In genomic region chr17:31345191-31345747, GRCh38 we compare ENCODE assay signal across 4 cellular contexts. TPM values are rescaled to one million over a fixed set of nuclear protein-coding genes. Genes with fewer than 3 reads are reported as not detected.
"Had no signal": no experiment of that assay in that cellular context is flagged by ENCODE, and none has a peak within 500 bp of the region (broad histone marks: within the 10 kb centered on the region; RNA-seq: fewer than 3 reads in every experiment).

No MANE protein-coding gene starts in this region.

RNA-seq across cellular contexts. Expression of gene EVI2A, which starts 23.8 kb away (rescaled TPM):
- total RNA-seq: PC-3 had no signal

RNA-seq across cellular contexts. Expression of gene EVI2B, which starts 31.4 kb away (rescaled TPM):
- total RNA-seq: SJCRH30 had no signal

RNA-seq across cellular contexts. Expression of gene OMG, which starts 48.2 kb away (rescaled TPM):
- total RNA-seq: PC-3, Right ventricle myocardium inferior, SJCRH30 had no signal
- polyA plus RNA-seq: IgD-negative memory B cell had no signal
